32 cellular contexts compared by ENCODE assay signal in the genomic region with DNA sequence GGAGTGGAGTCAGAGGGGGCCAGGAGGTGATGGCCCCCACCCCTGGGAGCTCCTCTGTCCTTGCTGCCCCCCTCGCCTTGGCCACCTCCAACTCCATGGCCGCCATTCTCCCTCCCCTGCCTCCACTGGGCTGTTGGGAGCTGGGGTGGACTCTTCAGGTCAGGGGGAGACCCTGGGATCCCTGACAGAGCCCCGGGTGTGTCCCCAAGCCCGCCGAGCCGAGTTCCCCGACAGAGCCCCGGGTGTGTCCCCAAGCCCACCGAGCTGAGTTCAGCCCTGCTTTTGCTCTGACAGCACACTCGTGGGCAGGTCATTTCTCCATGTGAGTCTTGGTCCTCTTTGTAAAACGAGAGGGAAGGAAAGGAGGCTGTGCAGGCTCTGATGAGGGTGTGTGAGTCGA.
"Had no signal": no experiment of that assay in that cellular context is flagged by ENCODE, and none has a peak within 500 bp of the region (broad histone marks: within the 10 kb centered on the region; RNA-seq: fewer than 3 reads in every experiment).

No MANE protein-coding gene starts in this region.

- H3K4me1 ChIP-seq: adrenal gland, body of pancreas, breast epithelium had no signal

- ATAC-seq: activated CD8-positive, alpha-beta T cell treated with anti-CD3 and anti-CD28 coated beads for 36 hours; activated naive CD4-positive, alpha-beta T cell treated with anti-CD3 and anti-CD28 coated beads, Interleukin-2, amount 50 U/mL, for 72 hours; activated T-cell treated with anti-CD3 and anti-CD28 coated beads, Interleukin-2, amount 50 U/mL, for 4 hours; activated T-cell treated with anti-CD3 and anti-CD28 coated beads, Interleukin-2, amount 50 U/mL, for 72 hours; activated T-helper 17 cell treated with anti-CD3 and anti-CD28 coated beads, Interleukin-2, amount 50 U/mL, for 72 hours; body of pancreas had no signal

- H3K4me3 ChIP-seq: adrenal gland, body of pancreas, breast epithelium had no signal

- H3K27ac ChIP-seq: adrenal gland, body of pancreas, brain microvascular endothelial cell, breast epithelium, VCaP had no signal

- H3K27me3 ChIP-seq: adrenal gland, body of pancreas, brain microvascular endothelial cell, breast epithelium had no signal

- H3K9me3 ChIP-seq: adrenal gland, body of pancreas, breast epithelium had no signal

- H3K36me3 ChIP-seq: adrenal gland, brain microvascular endothelial cell, breast epithelium had no signal

- DNase-seq: activated B cell treated with CpG ODN at 0.5 μM for 24 hours; activated CD4-positive, alpha-beta memory T cell treated with anti-CD3 and anti-CD28 coated beads for 36 hours; activated CD4-positive, alpha-beta T cell treated with anti-CD3 and anti-CD28 coated beads for 4 hours; activated CD4-positive, alpha-beta T cell treated with anti-CD3 and anti-CD28 coated beads, Interleukin-2, amount 10 ng/mL, durations not matched to agents 24 days and 14 days; activated CD4-positive, alpha-beta T cell treated with anti-CD3 and anti-CD28 coated beads, Interleukin-2, amount 50 U/mL, for 1 hour; activated CD4-positive, alpha-beta T cell treated with anti-CD3 and anti-CD28 coated beads, Interleukin-2, amount 50 U/mL, for 4 hours; activated CD4-positive, CD25-positive, alpha-beta regulatory T cell treated with anti-CD3 and anti-CD28 coated beads, Interleukin-2, amount 50 U/mL, for 72 hours; activated CD8-positive, alpha-beta memory T cell treated with anti-CD3 and anti-CD28 coated beads, Interleukin-2, amount 50 U/mL, for 4 hours; activated CD8-positive, alpha-beta T cell treated with anti-CD3 and anti-CD28 coated beads for 36 hours; activated effector memory CD4-positive, alpha-beta T cell treated with anti-CD3 and anti-CD28 coated beads, Interleukin-2, amount 50 U/mL, for 16 hours; activated gamma-delta T cell treated with Interleukin-2 at 50 U/mL for 16 hours; activated naive CD4-positive, alpha-beta T cell; activated naive CD4-positive, alpha-beta T cell treated with anti-CD3 and anti-CD28 coated beads for 36 hours; activated naive CD4-positive, alpha-beta T cell treated with anti-CD3 and anti-CD28 coated beads, Interleukin-2, amount 50 U/mL, for 16 hours; activated naive CD8-positive, alpha-beta T cell treated with anti-CD3 and anti-CD28 coated beads for 36 hours; activated T-cell treated with anti-CD3 and anti-CD28 coated beads for 4 hours; activated T-cell treated with anti-CD3 and anti-CD28 coated beads, Interleukin-2, amount 50 U/mL, for 1 hour; activated T-cell treated with anti-CD3 and anti-CD28 coated beads, Interleukin-2, amount 50 U/mL, for 4 hours; activated T-cell treated with anti-CD3 and anti-CD28 coated beads, Interleukin-2, amount 50 U/mL, for 72 hours; adrenal gland; amniotic stem cell; body of pancreas; brain microvascular endothelial cell; central memory CD4-positive, alpha-beta T cell; T-helper 2 cell; T-helper 9 cell had no signal

- FAIRE-seq: astrocyte, TTC549 had no signal
